10 cellular contexts compared by ENCODE assay signal in the genomic region with DNA sequence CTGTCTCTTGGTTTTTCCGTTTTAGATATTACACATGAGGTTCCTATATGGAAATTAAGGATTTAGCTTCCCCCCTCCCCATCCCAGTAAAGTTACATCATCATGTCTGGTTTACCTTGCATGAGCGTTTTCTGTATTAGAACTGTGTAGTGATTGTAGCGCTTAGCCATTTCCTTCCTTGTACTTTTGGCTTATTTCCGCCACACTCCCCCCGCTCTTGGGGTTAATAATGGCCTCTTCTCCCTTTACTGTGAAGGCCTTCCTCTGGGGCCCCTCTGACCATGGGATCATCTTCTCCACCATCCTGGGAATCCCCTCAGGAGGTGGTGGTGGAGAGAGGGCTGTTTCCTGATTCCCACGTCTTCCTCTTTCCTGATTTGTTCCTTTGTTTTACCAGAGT. TPM values are rescaled to one million over a fixed set of nuclear protein-coding genes. Genes with fewer than 3 reads are reported as not detected.
DNase-seq lines count a peak whose midpoint lies in the region; ATAC-seq and TF ChIP-seq lines count a peak whose summit lies in the region.
"Had no signal": no experiment of that assay in that cellular context is flagged by ENCODE, and none has a peak within 500 bp of the region (broad histone marks: within the 10 kb centered on the region; RNA-seq: fewer than 3 reads in every experiment).

No MANE protein-coding gene starts in this region.

- H3K27me3 Mint-ChIP-seq in central memory CD8-positive, alpha-beta T cell: no peaks in the 10 kb centered on the region

- no peak for ATAC-seq in Right ventricle myocardium superior (ENCODE audit: poor library complexity)
- ATAC-seq in central memory CD8-positive, alpha-beta T cell (replicated peaks; ENCODE audit: extremely low read depth, poor library complexity, severe bottlenecking): no peak
- no peak for ATAC-seq in upper lobe of left lung (ENCODE audit: low FRiP score in 2 of 2)
- ATAC-seq in HG03469 (IDR thresholded peaks at IDR 0.05; ENCODE audit: unreplicated experiment): no peak
- no peak for ATAC-seq in GM19035 (IDR thresholded peaks at IDR 0.05; ENCODE audit: unreplicated experiment)

- peaks cover 60% of the 10 kb centered on the region for H3K4me1 Mint-ChIP-seq in central memory CD8-positive, alpha-beta T cell

- TF ChIP-seq CTCF in right atrium auricular region (IDR thresholded peaks at IDR 0.05) (no peak), upper lobe of left lung (IDR thresholded peaks at IDR 0.05) (no peak), GM10266 (IDR thresholded peaks at IDR 0.05; ENCODE audit: control insufficient read depth, insufficient read depth, low read depth, missing control alignments) (no peak)

- H3K36me3 ChIP-seq in right atrium auricular region: peaks cover 1% of the 10 kb centered on the region
- peaks cover 19% of the 10 kb centered on the region for H3K36me3 ChIP-seq in muscle layer of colon (ENCODE audit: insufficient read depth, low read length)
- peaks cover 0 to 8% (median 4%) of the 10 kb centered on the region in 4 donors for H3K36me3 ChIP-seq in upper lobe of left lung

- peak overlapping the region; percentile 80 for H3K27ac Mint-ChIP-seq in central memory CD8-positive, alpha-beta T cell (ENCODE audit: low read depth)

- peak overlapping the region; percentile 80 for H3K4me3 Mint-ChIP-seq in central memory CD8-positive, alpha-beta T cell

- intact Hi-C loops in Right ventricle myocardium superior (cut with DNase I): no loop called here

- H3K4me1 ChIP-seq in right atrium auricular region (peaks cover 0 to 55% of the 10 kb centered on the region in 2 donors), muscle layer of colon (ENCODE audit: insufficient read depth, low read length) (peaks cover 43% of the 10 kb centered on the region), upper lobe of left lung (peaks cover 46 to 68% (median 53%) of the 10 kb centered on the region in 4 donors)

- peak overlapping the region; percentile 84 to 88 for H3K27ac ChIP-seq in right atrium auricular region
- peak overlapping the region; percentile 48 for H3K27ac ChIP-seq in muscle layer of colon (ENCODE audit: low read depth, low read length)
- peak overlapping the region; percentile 44 to 94 (median 88) for H3K27ac ChIP-seq in upper lobe of left lung
- H3K27ac ChIP-seq: WERI-Rb-1 had no signal

- no peaks in the 10 kb centered on the region for H3K9me3 Mint-ChIP-seq in central memory CD8-positive, alpha-beta T cell

- no peak for DNase-seq in right atrium auricular region (ENCODE audit: low spot score)
- DNase-seq in Right ventricle myocardium superior: no peak
- no peak for DNase-seq in central memory CD8-positive, alpha-beta T cell (ENCODE audit: low spot score in 2 of 2)
- no peak for DNase-seq in upper lobe of left lung
- DNase-seq in GM10266 (ENCODE audit: extremely low spot score): no peak
- DNase-seq: BE2C, WERI-Rb-1 had no signal

- H3K9me3 ChIP-seq in right atrium auricular region (no peaks in the 10 kb centered on the region), muscle layer of colon (ENCODE audit: low read length) (no peaks in the 10 kb centered on the region), upper lobe of left lung (no peaks in the 10 kb centered on the region)
- H3K9me3 ChIP-seq: BE2C had no signal

- WGBS in upper lobe of left lung, 2 donors: 45 to 54% methylated on average over 6 of the region's 6 CpGs

- no peak overlapping the region for H3K9ac ChIP-seq in muscle layer of colon (ENCODE audit: low read length)

- TF ChIP-seq EP300 in upper lobe of left lung (IDR thresholded peaks at IDR 0.05): no peak

- TF ChIP-seq POLR2A in upper lobe of left lung (IDR thresholded peaks at IDR 0.05): no peak

- H3K27me3 ChIP-seq in right atrium auricular region (no peaks in the 10 kb centered on the region), muscle layer of colon (ENCODE audit: control insufficient read depth in 1 of 2, insufficient read depth in 2 of 2, low read length in 2 of 2) (no peaks in the 10 kb centered on the region), upper lobe of left lung (no peaks in the 10 kb centered on the region)
- H3K27me3 ChIP-seq: BE2C had no signal

- peaks cover 12% of the 10 kb centered on the region for H3K36me3 Mint-ChIP-seq in central memory CD8-positive, alpha-beta T cell (ENCODE audit: insufficient read depth)

- no peak overlapping the region for H3K4me3 ChIP-seq in right atrium auricular region
- no peak overlapping the region for H3K4me3 ChIP-seq in muscle layer of colon (ENCODE audit: low read depth in 1 of 2, low read length in 2 of 2)
- no peak overlapping the region for H3K4me3 ChIP-seq in upper lobe of left lung

RNA-seq across cellular contexts. Expression of a gene that starts 27.2 kb away (rescaled TPM):
- total RNA-seq in right atrium auricular region (1 to 10 TPM; 7.5 to 9.2 TPM), Right ventricle myocardium superior (12.7 TPM), upper lobe of left lung (100 to 1,000 TPM in 1 of 6 donors, 10 to 100 TPM in 5; 23.4 to 152 (median 52.1) TPM)
